Comparison of ENCODE assay signal across 8 cellular contexts in genomic region chr18:80147418-80148315, GRCh38. TPM values are rescaled to one million over a fixed set of nuclear protein-coding genes. Genes with fewer than 3 reads are reported as not detected.
A peak's percentile ranks its signal among the peaks of the same experiment; 100 is the strongest.
DNase-seq lines count a peak whose midpoint lies in the region; ATAC-seq, FAIRE-seq and TF ChIP-seq lines count a peak whose summit lies in the region.

No MANE protein-coding gene starts in this region.

- intact Hi-C loops in endothelial cell of umbilical vein (cut with micrococcal nuclease): loop anchor here (5.0 kb wide), 1 partner anchor 35 kb away; no protein-coding TSS in a partner anchor

- TF ChIP-seq CTCF in endothelial cell of umbilical vein (IDR thresholded peaks at IDR 0.05; ENCODE audit: extremely low read depth in 1 of 2, insufficient read depth in 1 of 2, low read depth in 1 of 2, low read length in 2 of 2): no peak

- H3K36me3 ChIP-seq in endothelial cell of umbilical vein (ENCODE audit: control insufficient read depth in 2 of 2, extremely low read depth in 1 of 2, insufficient read depth in 2 of 2, low read length in 2 of 2): no peaks in the 10 kb centered on the region
- H3K36me3 ChIP-seq in mucosa of rectum (ENCODE audit: control insufficient read depth in 2 of 2, insufficient read depth in 2 of 2, low read length in 2 of 2): no peaks in the 10 kb centered on the region

- H3K9me3 ChIP-seq in endothelial cell of umbilical vein (replicated peaks; ENCODE audit: control insufficient read depth, insufficient read depth, low read length) (no peaks in the 10 kb centered on the region), mucosa of rectum (ENCODE audit: control insufficient read depth in 2 of 2, low read length in 2 of 2) (no peaks in the 10 kb centered on the region)

- dilution Hi-C loops in endothelial cell of umbilical vein (cut with MboI; ENCODE audit: extremely low pct_ligation_motif_present, low sequenced_read_pairs): no loop called here

- H3K4me1 ChIP-seq in endothelial cell of umbilical vein (ENCODE audit: control insufficient read depth, extremely low read depth, insufficient read depth, low read length) (peaks cover 8% of the 10 kb centered on the region), mucosa of rectum (ENCODE audit: control insufficient read depth in 2 of 2, insufficient read depth in 2 of 2, low read length in 2 of 2) (peaks cover 4 to 15% of the 10 kb centered on the region in 2 donors)

- H3K9me1 ChIP-seq in endothelial cell of umbilical vein (replicated peaks; ENCODE audit: control insufficient read depth, extremely low read depth, insufficient read depth, low read length): no peaks in the 10 kb centered on the region

- H3K27me3 ChIP-seq in endothelial cell of umbilical vein (ENCODE audit: control insufficient read depth in 2 of 2, insufficient read depth in 2 of 2, low read length in 2 of 2) (no peaks in the 10 kb centered on the region), mucosa of rectum (ENCODE audit: control insufficient read depth in 2 of 2, insufficient read depth in 2 of 2, low read length in 2 of 2) (no peaks in the 10 kb centered on the region)

- peak overlapping the region; percentile 93 for H2AFZ ChIP-seq in endothelial cell of umbilical vein (ENCODE audit: low read depth, low read length)

- TF ChIP-seq POLR2A in endothelial cell of umbilical vein (IDR thresholded peaks at IDR 0.05; ENCODE audit: low read depth, low read length): no peak

- H3K9ac ChIP-seq in endothelial cell of umbilical vein (replicated peaks; ENCODE audit: extremely low read depth, insufficient read depth, low read length) (peak overlapping the region; percentile 8), mucosa of rectum (ENCODE audit: low read depth in 1 of 2, low read length in 2 of 2) (peak overlapping the region; percentile 57 to 58)

- H3K4me3 ChIP-seq in endothelial cell of umbilical vein (replicated peaks in 1 of 3; ENCODE audit: insufficient read depth in 1 of 3, low read depth in 1 of 3, low read length in 3 of 3): peak overlapping the region; percentile 59 to 79 (median 69)
- H3K4me3 ChIP-seq in mucosa of rectum (ENCODE audit: low read length in 2 of 2): peak overlapping the region; percentile 67 to 82

- ATAC-seq in GM18867 (IDR thresholded peaks at IDR 0.05; ENCODE audit: unreplicated experiment) (peak; percentile 81), HG03108 (IDR thresholded peaks at IDR 0.05; ENCODE audit: unreplicated experiment) (peak; percentile 83)

- FAIRE-seq in A204.1 (lab: Jason Lieb, UNC): peak; percentile 96
- FAIRE-seq in endothelial cell of umbilical vein (lab: Jason Lieb, UNC): peak; percentile 81

- DNase-seq in NCI-H748 (lab: John Stamatoyannopoulos, UW; ENCODE audit: unreplicated experiment): peak; percentile 85
- DNase-seq in activated CD8-positive, alpha-beta memory T cell treated with anti-CD3 and anti-CD28 coated beads, Interleukin-2, amount 50 U/mL, for 24 hours (ENCODE audit: extremely low read depth): peak; percentile 60
- peak; percentile 76 for DNase-seq in endothelial cell of umbilical vein (ENCODE audit: low read depth, low spot score)
- peak; percentile 29 to 51 for DNase-seq in stimulated activated CD8-positive, alpha-beta memory T cell treated with anti-CD3 and anti-CD28 coated beads, Interleukin-4, amount 100 ng/mL, for 1 hour (ENCODE audit: low read depth in 2 of 2, low spot score in 1 of 2)

- H3K4me2 ChIP-seq in endothelial cell of umbilical vein (ENCODE audit: insufficient read depth, low read length): peak overlapping the region; percentile 93

- no peaks in the 10 kb centered on the region for H3K79me2 ChIP-seq in endothelial cell of umbilical vein (ENCODE audit: control insufficient read depth, insufficient read depth, low read length)

- H4K20me1 ChIP-seq in endothelial cell of umbilical vein (replicated peaks; ENCODE audit: control insufficient read depth, extremely low read depth, insufficient read depth, low read length): no peaks in the 10 kb centered on the region

- CTCF ChIA-PET in endothelial cell of umbilical vein (lab: Charles Lee): interaction anchor here (1.1 to 5.5 kb wide), 2 partner anchors 11 to 109 kb away, joined by 3 to 53 read pairs; no protein-coding TSS in a partner anchor

- BruUV-seq in endothelial cell of umbilical vein (replicated peaks; lab: Mats Ljungman, UMichigan): no TSS peak

- H3K27ac ChIP-seq in endothelial cell of umbilical vein (ENCODE audit: insufficient read depth, low read depth, low read length) (no peak overlapping the region), mucosa of rectum (ENCODE audit: low read depth in 2 of 2, low read length in 2 of 2) (peak overlapping the region in 1 of 2 donors; percentile 6)

- POLR2A ChIA-PET in endothelial cell of umbilical vein (lab: Charles Lee): no interaction called here

TF ChIP-seq in endothelial cell of umbilical vein, 7 proteins besides CTCF, POLR2A, EP300 and RAD21:
- TF ChIP-seq MYC (IDR thresholded peaks at IDR 0.05; ENCODE audit: low read depth, low read length) (peak; percentile 4), FOS (IDR thresholded peaks at IDR 0.05; ENCODE audit: borderline replicate concordance, insufficient read depth, low read length) (no peak), MAX (IDR thresholded peaks at IDR 0.05; ENCODE audit: insufficient read depth, insufficient read length) (no peak), EZH2 (IDR thresholded peaks at IDR 0.05; ENCODE audit: borderline replicate concordance, low read depth, low read length, severe bottlenecking) (no peak)
TF ChIP-seq in endothelial cell of umbilical vein: peak in this region for 1.

RNA-seq across cellular contexts. Expression of gene ADNP2, which starts 38.6 kb away (rescaled TPM):
- 19.8 and 20.6 TPM in 2 replicates for total RNA-seq in endothelial cell of umbilical vein
- 8.5 and 10.2 TPM in 2 replicates for polyA plus RNA-seq in endothelial cell of umbilical vein
- 8.0 TPM in 2 replicates for polyA plus RNA-seq in endothelial cell of umbilical vein (2011; cell fraction: cytosol; rRNA removed)
- 13.5 and 15.8 TPM in 2 replicates for polyA plus RNA-seq in endothelial cell of umbilical vein (2011; cell fraction: nucleus; rRNA removed)
- 10.7 and 13.7 TPM in 2 replicates for polyA plus RNA-seq in endothelial cell of umbilical vein (2012)
- 18.1 and 19.3 TPM in 2 replicates for polyA minus RNA-seq in endothelial cell of umbilical vein
- 15.2 TPM for polyA minus RNA-seq in endothelial cell of umbilical vein (2011; cell fraction: cytosol; rRNA and poly(A)+ RNA removed)
- 14.4 and 19.8 TPM in 2 replicates for polyA minus RNA-seq in endothelial cell of umbilical vein (2011; cell fraction: nucleus; rRNA and poly(A)+ RNA removed)
